Comparison of ENCODE assay signal across 9 cellular contexts in the genomic region with DNA sequence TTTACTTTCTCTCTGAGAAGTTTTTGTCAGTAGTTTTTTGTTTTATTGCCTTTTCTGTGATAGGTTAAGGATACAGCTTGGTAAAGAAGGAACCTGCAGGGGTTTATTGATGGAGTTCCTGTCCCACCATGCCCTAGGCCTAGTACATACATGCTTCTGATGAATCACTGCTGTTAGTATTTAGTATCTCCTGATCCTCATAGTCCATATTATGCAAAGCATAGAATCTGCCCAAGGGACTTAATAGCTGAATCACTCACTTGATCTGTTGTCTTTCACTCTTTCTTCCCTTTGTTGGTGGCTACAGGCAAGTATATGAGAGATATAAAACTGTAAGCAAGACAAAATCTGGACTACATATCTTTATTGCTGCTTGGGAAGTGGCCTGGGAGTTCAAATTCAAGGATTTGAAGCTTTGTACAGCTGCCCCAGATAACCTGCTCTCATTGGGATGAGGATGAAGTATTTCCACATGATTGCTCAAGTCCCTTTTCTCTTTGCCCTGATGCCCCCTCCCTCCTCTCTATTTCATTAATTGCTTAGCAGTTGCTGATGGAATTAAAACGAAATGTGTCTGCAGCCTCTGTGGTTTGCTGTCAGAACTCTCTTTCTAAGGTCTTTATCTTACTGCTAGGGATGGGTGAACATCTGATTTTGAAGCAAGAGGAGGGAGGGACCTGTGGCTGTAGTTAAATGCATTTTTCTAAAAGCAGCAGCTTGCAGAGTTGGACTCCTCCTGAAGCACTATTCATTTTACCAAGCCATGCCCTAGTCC.
A peak's percentile ranks its signal among the peaks of the same experiment; 100 is the strongest.
DNase-seq lines count a peak whose midpoint lies in the region; ATAC-seq, FAIRE-seq and TF ChIP-seq lines count a peak whose summit lies in the region.
"Had no signal": no experiment of that assay in that cellular context is flagged by ENCODE, and none has a peak within 500 bp of the region (broad histone marks: within the 10 kb centered on the region; RNA-seq: fewer than 3 reads in every experiment).

No MANE protein-coding gene starts in this region.

- peak; percentile 14 for DNase-seq in AG08395 (ENCODE audit: low spot score)
- DNase-seq in H9, result no peak
- peak; percentile 36 for DNase-seq in adipocyte (ENCODE audit: low read depth)
- DNase-seq in keratinocyte (ENCODE audit: low read depth, low spot score), result peak; percentile 63
- DNase-seq in left cardiac atrium, result no peak
- DNase-seq in NCI-H2196 (lab: John Stamatoyannopoulos, UW; ENCODE audit: unreplicated experiment), result no peak
- no peak for DNase-seq in NCI-H1436 (lab: John Stamatoyannopoulos, UW)
- DNase-seq in sigmoid colon, result no peak
- DNase-seq: NCI-H446 treated with DMSO at 0.1 percent for 48 hours had no signal

- FAIRE-seq in keratinocyte (lab: Jason Lieb, UNC), result peak; percentile 85

- no peak overlapping the region for H3K18ac ChIP-seq in H9 (ENCODE audit: insufficient read length, low read depth, low read length)

- H2BK120ac ChIP-seq in H9 (ENCODE audit: low read depth, low read length, poor library complexity, severe bottlenecking), result no peak overlapping the region

- H3K9me1 ChIP-seq in keratinocyte (ENCODE audit: control insufficient read depth, extremely low read depth, insufficient read depth, low read length), result no peaks in the 10 kb centered on the region

- H3T11ph ChIP-seq in H9 (ENCODE audit: low read length), result no peak overlapping the region

- no peak overlapping the region for H3K23ac ChIP-seq in H9 (ENCODE audit: insufficient read length, low read depth, low read length)

- H2BK20ac ChIP-seq in H9 (ENCODE audit: low read depth, low read length, poor library complexity, severe bottlenecking), result no peak overlapping the region

- TF ChIP-seq EP300 in sigmoid colon (IDR thresholded peaks at IDR 0.05), result no peak

- H3K4me1 ChIP-seq in H9 (ENCODE audit: insufficient read depth, low read length), result no peaks in the 10 kb centered on the region
- peaks cover 16% of the 10 kb centered on the region for H3K4me1 ChIP-seq in adipocyte (ENCODE audit: control insufficient read depth, insufficient read depth, low read length)
- H3K4me1 ChIP-seq in keratinocyte (ENCODE audit: control insufficient read depth, extremely low read depth, insufficient read depth, low read length), result peaks cover 27% of the 10 kb centered on the region
- peaks cover 0 to 30% (median 17%) of the 10 kb centered on the region in 4 donors for H3K4me1 ChIP-seq in sigmoid colon

- H3K4me1 Mint-ChIP-seq in H9, result peaks cover 5 to 7% of the 10 kb centered on the region in 2 experiments

- intact Hi-C loops in left cardiac atrium (cut with DNase I), result no loop called here
- intact Hi-C loops in sigmoid colon (cut with DNase I), result no loop called here

- no peak overlapping the region for H3K56ac ChIP-seq in H9 (ENCODE audit: insufficient read length, low read depth, low read length)

- no peak overlapping the region for H3K4me3 Mint-ChIP-seq in H9

- dilution Hi-C loops in keratinocyte (cut with MboI; ENCODE audit: extremely low pct_ligation_motif_present, low sequenced_read_pairs), result no loop called here

- peaks cover 11% of the 10 kb centered on the region for H3K79me1 ChIP-seq in H9 (ENCODE audit: insufficient read depth, low read depth, low read length, poor library complexity, severe bottlenecking)

- no peak overlapping the region for H2AK5ac ChIP-seq in H9 (ENCODE audit: insufficient read length, low read length)

- H3K79me2 ChIP-seq in H9 (ENCODE audit: insufficient read depth, low read length), result no peaks in the 10 kb centered on the region; the same call in 1 of the 2 replicates
- H3K79me2 ChIP-seq in keratinocyte (ENCODE audit: control insufficient read depth, insufficient read depth, low read length), result peaks cover 33% of the 10 kb centered on the region

- H4K8ac ChIP-seq in H9 (replicated peaks; ENCODE audit: insufficient read length, low read depth, low read length), result no peak overlapping the region

- no peak for TF ChIP-seq POLR2A in sigmoid colon (IDR thresholded peaks at IDR 0.05)

- H2AFZ ChIP-seq in H9 (ENCODE audit: low read length), result no peak overlapping the region
- no peak overlapping the region for H2AFZ ChIP-seq in keratinocyte (ENCODE audit: control insufficient read depth, low read length)

- H4K20me1 ChIP-seq in H9 (ENCODE audit: control insufficient read depth, insufficient read depth, insufficient read length) (no peaks in the 10 kb centered on the region), keratinocyte (ENCODE audit: control insufficient read depth, extremely low read depth, insufficient read depth, low read length) (no peaks in the 10 kb centered on the region)

- TF ChIP-seq CTCF in H9 (conservative IDR thresholded peaks at IDR 0.05) (no peak), keratinocyte (optimal IDR thresholded peaks at IDR 0.05 in 1 of 3, IDR thresholded peaks at IDR 0.05 in 1 of 3, conservative IDR thresholded peaks at IDR 0.05 in 1 of 3; ENCODE audit: extremely low read depth in 1 of 3, insufficient read depth in 2 of 3, low read length in 3 of 3) (no peak), sigmoid colon (IDR thresholded peaks at IDR 0.05) (no peak)

- H3K4me3 ChIP-seq in adipocyte (ENCODE audit: low read length) (no peak overlapping the region), keratinocyte (ENCODE audit: control insufficient read depth in 2 of 3, extremely low read depth in 1 of 3, insufficient read depth in 2 of 3, low read depth in 1 of 3, low read length in 3 of 3) (peak overlapping the region in 1 of 3 experiments; percentile 30), sigmoid colon (no peak overlapping the region)

- H3K4me2 ChIP-seq in H9 (ENCODE audit: insufficient read depth, insufficient read length, low read length) (no peak overlapping the region), keratinocyte (ENCODE audit: control insufficient read depth, extremely low read depth, insufficient read depth, low read depth, low read length) (peak overlapping the region; percentile 79)

- no peaks in the 10 kb centered on the region for H3K36me3 ChIP-seq in adipocyte (ENCODE audit: control insufficient read depth, insufficient read depth, low read length, severe bottlenecking)
- no peaks in the 10 kb centered on the region for H3K36me3 ChIP-seq in keratinocyte (ENCODE audit: control insufficient read depth in 2 of 2, extremely low read depth in 1 of 2, insufficient read depth in 2 of 2, low read length in 2 of 2)
- H3K36me3 ChIP-seq in sigmoid colon, result no peaks in the 10 kb centered on the region

- no peak overlapping the region for H3K27ac ChIP-seq in H9 (ENCODE audit: insufficient read length, low read depth, low read length)
- H3K27ac ChIP-seq in keratinocyte (ENCODE audit: control insufficient read depth, insufficient read depth, low read length), result peak overlapping the region; percentile 78
- H3K27ac ChIP-seq in sigmoid colon, result no peak overlapping the region

- H3K9ac ChIP-seq in H9 (ENCODE audit: extremely low read depth, insufficient read length, low read length) (no peak overlapping the region), adipocyte (ENCODE audit: low read length) (peak overlapping the region; percentile 10), keratinocyte (ENCODE audit: control insufficient read depth, extremely low read depth, insufficient read depth, low read length) (peak overlapping the region; percentile 48)

- peak overlapping the region; percentile 3 to 77 (median 18); a peak in 3 of 7 replicates for H3K27ac Mint-ChIP-seq in H9

- H3K23me2 ChIP-seq in H9 (ENCODE audit: insufficient read length, low read depth, low read length, poor library complexity, severe bottlenecking), result no peaks in the 10 kb centered on the region

- H2BK5ac ChIP-seq in H9 (ENCODE audit: insufficient read length, low read length), result no peak overlapping the region

- WGBS in H9 (ENCODE audit: extremely low coverage, insufficient read length, low lambda C conversion rate), result no CpG with 5 or more reads among the region's 1 CpG
- 61 to 80% methylated on average over 1 of the region's 1 CpG for WGBS in sigmoid colon, 2 donors

- no peaks in the 10 kb centered on the region for H3K27me3 Mint-ChIP-seq in H9 (ENCODE audit: low read depth)

- H3K9me3 ChIP-seq in H9 (ENCODE audit: control insufficient read depth, low read depth, low read length) (no peaks in the 10 kb centered on the region), adipocyte (ENCODE audit: control insufficient read depth, low read length) (no peaks in the 10 kb centered on the region), keratinocyte (ENCODE audit: control insufficient read depth, low read depth, low read length) (no peaks in the 10 kb centered on the region), sigmoid colon (no peaks in the 10 kb centered on the region)

- no peaks in the 10 kb centered on the region for H3K27me3 ChIP-seq in H9 (ENCODE audit: insufficient read depth, low read length)
- no peaks in the 10 kb centered on the region for H3K27me3 ChIP-seq in adipocyte (replicated peaks; ENCODE audit: control insufficient read depth, insufficient read depth, low read length)
- H3K27me3 ChIP-seq in keratinocyte (ENCODE audit: control insufficient read depth, extremely low read depth, insufficient read depth, low read length), result no peaks in the 10 kb centered on the region
- H3K27me3 ChIP-seq in sigmoid colon, result no peaks in the 10 kb centered on the region

- H2BK12ac ChIP-seq in H9 (ENCODE audit: insufficient read length, low read depth, low read length), result no peak overlapping the region

- H3K9me3 Mint-ChIP-seq in H9, result 0 out of 5 replicates have a peak, but pooled peaks cover 0 to 2% of the 10 kb centered on the region in 2 experiments

- H3K14ac ChIP-seq in H9 (ENCODE audit: insufficient read depth, low read length), result no peak overlapping the region

- peaks cover 2 to 6% (median 5%) of the 10 kb centered on the region in 3 experiments; a peak in 3 of 7 replicates for H3K36me3 Mint-ChIP-seq in H9 (ENCODE audit: insufficient read depth in 1 of 3, low read depth in 3 of 3)

- H4K91ac ChIP-seq in H9 (ENCODE audit: insufficient read length, low read depth, low read length), result no peak overlapping the region

- H2BK15ac ChIP-seq in H9 (ENCODE audit: low read depth, low read length), result no peak overlapping the region

- H4K5ac ChIP-seq in H9 (ENCODE audit: insufficient read length, low read depth, low read length), result no peak overlapping the region

- no peak for ATAC-seq in left cardiac atrium

- H3K4ac ChIP-seq in H9 (ENCODE audit: low read depth, low read length), result no peak overlapping the region

Comparison
In these comparisons a context has a peak if more than half of its experiments do, and no peak if none do; other contexts are left out.
1. DNase-seq: peak in AG08395 (single experiment), adipocyte (single experiment) and keratinocyte (single experiment); none in H9 (single experiment), left cardiac atrium (single experiment), NCI-H2196 (single experiment), NCI-H1436 (single experiment) and sigmoid colon (single experiment).